ENCODE assay signal across 8 cellular contexts in the genomic region with DNA sequence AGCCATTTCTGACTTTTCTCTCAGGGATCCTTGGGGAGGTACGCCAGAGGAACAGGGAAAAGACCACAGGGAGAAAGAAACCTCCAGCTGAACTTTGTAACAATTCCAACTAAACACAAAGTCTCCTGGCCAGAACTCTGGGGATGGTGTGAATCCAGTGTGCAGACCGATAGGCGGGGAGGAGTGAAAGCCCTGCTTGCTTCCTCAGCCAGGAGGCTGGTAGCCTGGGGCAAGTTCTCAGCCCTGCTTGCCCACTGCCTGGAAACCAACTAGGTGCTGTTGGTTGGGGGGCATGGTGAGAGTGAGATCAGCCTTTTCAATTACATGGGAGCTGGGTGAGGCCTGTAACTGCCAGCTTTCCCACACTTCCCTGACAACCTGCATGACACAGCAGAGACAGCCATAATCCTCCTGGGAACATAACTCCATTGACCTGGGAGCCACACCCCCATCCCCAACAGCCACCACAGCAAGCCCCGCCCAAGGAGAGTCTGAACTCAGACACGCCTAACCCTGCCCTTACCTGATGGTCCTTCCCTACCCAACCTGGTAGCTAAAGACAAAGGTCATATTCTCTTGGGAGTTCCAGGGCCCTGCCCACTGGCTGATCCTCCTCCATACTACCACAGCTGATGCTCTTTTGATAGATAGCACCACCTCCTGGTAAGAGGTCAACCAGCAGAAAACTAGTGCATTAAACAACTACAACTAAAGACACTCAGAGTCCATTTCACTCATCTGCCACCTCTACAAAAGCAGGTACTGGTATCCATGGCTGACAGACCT.
DNase-seq lines count a peak whose midpoint lies in the region; ATAC-seq and TF ChIP-seq lines count a peak whose summit lies in the region.

No MANE protein-coding gene starts in this region.

- CTCF ChIA-PET in naive thymus-derived CD4-positive, alpha-beta T cell (lab: Charles Lee) = no interaction called here

- no peaks in the 10 kb centered on the region for H3K4me1 ChIP-seq in naive thymus-derived CD4-positive, alpha-beta T cell (ENCODE audit: control insufficient read depth in 2 of 2, insufficient read depth in 2 of 2, low read length in 2 of 2)

- H3K9me3 ChIP-seq in naive thymus-derived CD4-positive, alpha-beta T cell (ENCODE audit: control insufficient read depth in 2 of 3, low read length in 3 of 3) = peaks cover 0 to 2% (median 0%) of the 10 kb centered on the region in 3 experiments

- H3K27me3 Mint-ChIP-seq in naive thymus-derived CD4-positive, alpha-beta T cell = no peaks in the 10 kb centered on the region

- H3K36me3 ChIP-seq in naive thymus-derived CD4-positive, alpha-beta T cell (ENCODE audit: control insufficient read depth in 2 of 3, insufficient read depth in 3 of 3, low read length in 3 of 3) = no peaks in the 10 kb centered on the region

- no peak overlapping the region for H3K27ac Mint-ChIP-seq in naive thymus-derived CD4-positive, alpha-beta T cell

- no peak overlapping the region for H3K4me3 ChIP-seq in astrocyte of the spinal cord (ENCODE audit: low read depth, low read length)
- no peak overlapping the region for H3K4me3 ChIP-seq in naive thymus-derived CD4-positive, alpha-beta T cell (ENCODE audit: low read length)

- peaks cover 0 to 5% (median 1%) of the 10 kb centered on the region in 7 donors for H3K4me1 Mint-ChIP-seq in naive thymus-derived CD4-positive, alpha-beta T cell

- H3K9me3 Mint-ChIP-seq in naive thymus-derived CD4-positive, alpha-beta T cell = peaks cover 15 to 75% (median 35%) of the 10 kb centered on the region in 11 donors

- intact Hi-C loops in naive thymus-derived CD4-positive, alpha-beta T cell (cut with micrococcal nuclease) = loop anchor here in 1 of 2 donors (1.0 kb wide), 2 partner anchors 233 to 267 kb away; partner anchors contain the start of gene DTWD2

- ATAC-seq in naive thymus-derived CD4-positive, alpha-beta T cell = peak; percentile 59
- no peak for ATAC-seq in HG03439 (IDR thresholded peaks at IDR 0.05; ENCODE audit: unreplicated experiment)

- DNase-seq in NCI-H2171 treated with DMSO at 0.1 percent for 48 hours (lab: John Stamatoyannopoulos, UW) (peak; percentile 6), NCI-H2171 (lab: John Stamatoyannopoulos, UW) (no peak), Kasumi-1 (lab: John Stamatoyannopoulos, UW) (peak; percentile 64 to 74), astrocyte of the spinal cord (ENCODE audit: low read depth, low spot score) (no peak), epidermal melanocyte (ENCODE audit: insufficient read length, low spot score) (no peak), NCI-H1105 (lab: John Stamatoyannopoulos, UW) (no peak)
- no peak for DNase-seq in naive thymus-derived CD4-positive, alpha-beta T cell

- peak; percentile 12 for TF ChIP-seq CTCF in astrocyte of the spinal cord (IDR thresholded peaks at IDR 0.05; ENCODE audit: low read depth, low read length)

- peaks cover 17 to 58% (median 28%) of the 10 kb centered on the region in 5 donors for H3K36me3 Mint-ChIP-seq in naive thymus-derived CD4-positive, alpha-beta T cell

- in situ Hi-C loops in astrocyte of the spinal cord (cut with HindIII; ENCODE audit: low sequenced_read_pairs) = no loop called here

- no peaks in the 10 kb centered on the region for H3K27me3 ChIP-seq in naive thymus-derived CD4-positive, alpha-beta T cell (ENCODE audit: control insufficient read depth in 2 of 2, insufficient read depth in 2 of 2, low read length in 2 of 2)

- no peak overlapping the region for H3K4me3 Mint-ChIP-seq in naive thymus-derived CD4-positive, alpha-beta T cell

- POLR2A ChIA-PET in naive thymus-derived CD4-positive, alpha-beta T cell (lab: Charles Lee) = no interaction called here

- H3K27ac ChIP-seq in naive thymus-derived CD4-positive, alpha-beta T cell (ENCODE audit: low read depth, low read length) = no peak overlapping the region

Comparison
In these comparisons a context has a peak if more than half of its experiments do, and no peak if none do; other contexts are left out.
1. DNase-seq: peak in NCI-H2171 treated with DMSO at 0.1 percent for 48 hours (single experiment) and Kasumi-1 (2 of 2); none in NCI-H2171 (single experiment), astrocyte of the spinal cord (single experiment), naive thymus-derived CD4-positive, alpha-beta T cell (0 of 9), epidermal melanocyte (single experiment) and NCI-H1105 (single experiment).